ENCODE assay signal across 20 cellular contexts in the genomic region with DNA sequence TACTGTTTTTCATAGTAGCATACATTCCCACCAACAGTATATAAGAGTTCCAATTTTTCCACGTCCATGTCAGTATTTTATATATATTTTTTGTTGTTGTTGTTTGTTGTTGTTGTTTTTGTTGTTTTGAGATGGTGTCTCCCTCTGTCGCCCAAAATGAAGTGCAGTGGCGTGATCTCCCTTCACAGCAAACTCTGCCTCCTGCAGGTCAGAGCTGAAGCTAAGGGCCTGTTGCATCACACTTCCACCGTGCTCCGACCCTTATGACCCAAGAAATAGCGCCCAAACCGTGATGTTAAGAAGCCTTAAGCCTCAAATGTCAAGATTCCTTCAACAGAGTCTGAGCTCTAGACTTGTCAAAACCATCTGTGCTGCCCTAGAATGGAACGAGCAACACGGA.
DNase-seq lines count a peak whose midpoint lies in the region; ATAC-seq and TF ChIP-seq lines count a peak whose summit lies in the region.
"Had no signal": no experiment of that assay in that cellular context is flagged by ENCODE, and none has a peak within 500 bp of the region (broad histone marks: within the 10 kb centered on the region; RNA-seq: fewer than 3 reads in every experiment).

No MANE protein-coding gene starts in this region.

- H3K4me3 ChIP-seq in Loucy (ENCODE audit: low read length, poor library complexity, severe bottlenecking) (no peak overlapping the region), SU-DHL-6 (ENCODE audit: insufficient read depth, low read length, poor library complexity, severe bottlenecking) (no peak overlapping the region), neural progenitor cell (no peak overlapping the region)
- H3K4me3 ChIP-seq: BLaER1, Peyer's patch had no signal

- DNase-seq in neural progenitor cell (ENCODE audit: low spot score) (peak; percentile 16), occipital lobe (lab: John Stamatoyannopoulos, UW) (no peak), D341Med (ENCODE audit: low spot score) (no peak)
- DNase-seq: CD4-positive, alpha-beta memory T cell; EL; GF-D8; HFFc6; Karpas-422; NCI-H1048; NCI-H1417 treated with DMSO at 0.1 percent for 48 hours; NCI-H187 treated with DMSO at 0.1 percent for 48 hours; NCI-H2107; NK-92 treated with Interleukin-12 subunit alpha and Interleukin-12 subunit beta, amount 100 ng/mL, for 24 hours; Peyer's patch; T-helper 17 cell had no signal

- H3K27ac Mint-ChIP-seq in neural progenitor cell: no peak overlapping the region
- H3K27ac Mint-ChIP-seq: CD4-positive, alpha-beta memory T cell; HFFc6; T-helper 17 cell had no signal

- H3K9me3 ChIP-seq in Loucy (ENCODE audit: insufficient read depth, low read depth, low read length) (no peaks in the 10 kb centered on the region), SU-DHL-6 (ENCODE audit: insufficient read depth, low read length) (no peaks in the 10 kb centered on the region), neural progenitor cell (ENCODE audit: low read depth) (peaks cover 6% of the 10 kb centered on the region)
- H3K9me3 ChIP-seq: BLaER1, Peyer's patch had no signal

- H3F3A ChIP-seq in Loucy (ENCODE audit: low read depth) (no peaks in the 10 kb centered on the region), SU-DHL-6 (ENCODE audit: insufficient read depth) (no peaks in the 10 kb centered on the region), neural progenitor cell (ENCODE audit: low read depth) (no peaks in the 10 kb centered on the region)

- H3K4me3 Mint-ChIP-seq in neural progenitor cell: no peak overlapping the region
- H3K4me3 Mint-ChIP-seq: CD4-positive, alpha-beta memory T cell; HFFc6; T-helper 17 cell had no signal

- H3K36me3 ChIP-seq in Loucy (ENCODE audit: insufficient read depth, low read length) (no peaks in the 10 kb centered on the region), SU-DHL-6 (ENCODE audit: low read length) (0 out of 2 replicates have a peak, but pooled peaks cover 2% of the 10 kb centered on the region), neural progenitor cell (no peaks in the 10 kb centered on the region)
- H3K36me3 ChIP-seq: BLaER1, Peyer's patch had no signal

- H3K4me1 ChIP-seq in Loucy (ENCODE audit: insufficient read depth, low read length, poor library complexity, severe bottlenecking) (no peaks in the 10 kb centered on the region), neural progenitor cell (no peaks in the 10 kb centered on the region)
- H3K4me1 ChIP-seq: BLaER1, Peyer's patch had no signal

- no peaks in the 10 kb centered on the region for H3K36me3 Mint-ChIP-seq in neural progenitor cell
- H3K36me3 Mint-ChIP-seq: CD4-positive, alpha-beta memory T cell had no signal

- H3K79me2 ChIP-seq in Loucy (ENCODE audit: insufficient read depth, low read length): no peaks in the 10 kb centered on the region
- no peaks in the 10 kb centered on the region for H3K79me2 ChIP-seq in SU-DHL-6 (ENCODE audit: insufficient read depth, low read length)
- H3K79me2 ChIP-seq in neural progenitor cell (ENCODE audit: low read depth): no peaks in the 10 kb centered on the region

- H3K27me3 ChIP-seq in Loucy (ENCODE audit: insufficient read depth, low read length, poor library complexity, severe bottlenecking): no peaks in the 10 kb centered on the region
- no peaks in the 10 kb centered on the region for H3K27me3 ChIP-seq in SU-DHL-6 (ENCODE audit: low read length)
- H3K27me3 ChIP-seq in neural progenitor cell: no peaks in the 10 kb centered on the region
- H3K27me3 ChIP-seq: BLaER1, Peyer's patch had no signal

- no peak overlapping the region for H3K4me2 ChIP-seq in Loucy (ENCODE audit: low read depth, low read length, poor library complexity, severe bottlenecking)
- no peak overlapping the region for H3K4me2 ChIP-seq in SU-DHL-6 (ENCODE audit: low read depth, low read length, poor library complexity, severe bottlenecking)
- H3K4me2 ChIP-seq in neural progenitor cell: no peak overlapping the region
- H3K4me2 ChIP-seq: BLaER1 had no signal

- H3K9me2 ChIP-seq in Loucy (replicated peaks; ENCODE audit: low read depth, low read length): no peaks in the 10 kb centered on the region
- no peaks in the 10 kb centered on the region for H3K9me2 ChIP-seq in SU-DHL-6 (replicated peaks; ENCODE audit: insufficient read depth, low read length)

- H4K20me1 ChIP-seq in Loucy (ENCODE audit: insufficient read depth, low read length, poor library complexity, severe bottlenecking) (no peaks in the 10 kb centered on the region), SU-DHL-6 (ENCODE audit: low read depth, low read length) (no peaks in the 10 kb centered on the region), neural progenitor cell (ENCODE audit: low read depth) (no peaks in the 10 kb centered on the region)
- H4K20me1 ChIP-seq: BLaER1 had no signal

- no peaks in the 10 kb centered on the region for H3K4me1 Mint-ChIP-seq in neural progenitor cell
- H3K4me1 Mint-ChIP-seq: CD4-positive, alpha-beta memory T cell; T-helper 17 cell had no signal

- no peak overlapping the region for H3K27ac ChIP-seq in SU-DHL-6 (ENCODE audit: low read depth, low read length)
- H3K27ac ChIP-seq in neural progenitor cell: no peak overlapping the region
- H3K27ac ChIP-seq: BLaER1, Peyer's patch had no signal

- TF ChIP-seq CTCF in GM12872 (IDR thresholded peaks at IDR 0.05; ENCODE audit: insufficient read depth, low read depth, low read length): 0 out of 3 replicates have a peak, but pooled peaks have one; percentile 15
- TF ChIP-seq CTCF in Loucy (conservative IDR thresholded peaks at IDR 0.05; ENCODE audit: low read length): 0 out of 2 replicates have a peak, but pooled peaks have one; percentile 10
- no peak for TF ChIP-seq CTCF in SU-DHL-6 (IDR thresholded peaks at IDR 0.05; ENCODE audit: insufficient read depth, low read length, poor library complexity, severe bottlenecking)
- peak; percentile 15 for TF ChIP-seq CTCF in neural progenitor cell (IDR thresholded peaks at IDR 0.05)

- H2AFZ ChIP-seq in Loucy (ENCODE audit: low read length) (no peak overlapping the region), SU-DHL-6 (ENCODE audit: low read depth, low read length, severe bottlenecking) (peak overlapping the region; percentile 67), neural progenitor cell (replicated peaks) (no peak overlapping the region)

- H3K9ac ChIP-seq in Loucy (ENCODE audit: low read depth, low read length, poor library complexity, severe bottlenecking) (no peak overlapping the region), SU-DHL-6 (ENCODE audit: low read length) (no peak overlapping the region), neural progenitor cell (no peak overlapping the region)
- H3K9ac ChIP-seq: BLaER1 had no signal

- H3K9me3 Mint-ChIP-seq in neural progenitor cell: no peaks in the 10 kb centered on the region

- no peak for ATAC-seq in GM18517 (IDR thresholded peaks at IDR 0.05; ENCODE audit: unreplicated experiment)
- ATAC-seq: T-helper 17 cell had no signal

- no peaks in the 10 kb centered on the region for H3K27me3 Mint-ChIP-seq in neural progenitor cell (ENCODE audit: insufficient read depth, low read depth)
- H3K27me3 Mint-ChIP-seq: CD4-positive, alpha-beta memory T cell; T-helper 17 cell had no signal
